1 cellular context compared by ENCODE assay signal in the genomic region with DNA sequence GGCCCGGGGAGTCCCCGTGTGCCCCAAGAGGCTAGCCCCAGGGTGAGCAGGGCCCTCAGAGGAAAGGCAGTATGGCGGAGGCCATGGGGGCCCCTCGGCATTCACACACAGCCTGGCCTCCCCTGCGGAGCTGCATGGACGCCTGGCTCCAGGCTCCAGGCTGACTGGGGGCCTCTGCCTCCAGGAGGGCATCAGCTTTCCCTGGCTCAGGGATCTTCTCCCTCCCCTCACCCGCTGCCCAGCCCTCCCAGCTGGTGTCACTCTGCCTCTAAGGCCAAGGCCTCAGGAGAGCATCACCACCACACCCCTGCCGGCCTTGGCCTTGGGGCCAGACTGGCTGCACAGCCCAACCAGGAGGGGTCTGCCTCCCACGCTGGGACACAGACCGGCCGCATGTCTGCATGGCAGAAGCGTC.
TF ChIP-seq lines count a peak whose summit lies in the region.

No MANE protein-coding gene starts in this region.

TF ChIP-seq in HepG2, 621 proteins besides CTCF, POLR2A, EP300 and RAD21 (continued from another document and continues in another):
- TF ChIP-seq ZNF407 (CRISPR knock-in tag; IDR thresholded peaks at IDR 0.05; ENCODE audit: not compliant biosample characterization) (no peak), KDM5B (CRISPR knock-in tag; IDR thresholded peaks at IDR 0.05; ENCODE audit: borderline replicate concordance) (0 out of 2 replicates have a peak, but pooled peaks have one; percentile 18), ZNF879 (CRISPR knock-in tag; IDR thresholded peaks at IDR 0.05) (no peak), RXRA (CRISPR knock-in tag; IDR thresholded peaks at IDR 0.05) (peak; percentile 41; the same call in 1 of the 2 replicates), ZNF781 (CRISPR knock-in tag; IDR thresholded peaks at IDR 0.05; ENCODE audit: borderline replicate concordance, not compliant biosample characterization) (no peak), HIVEP1 (CRISPR knock-in tag; IDR thresholded peaks at IDR 0.05) (0 out of 2 replicates have a peak, but pooled peaks have one; percentile 17), SRY (CRISPR knock-in tag; IDR thresholded peaks at IDR 0.05) (no peak), TFAP4 (IDR thresholded peaks at IDR 0.05; ENCODE audit: borderline replicate concordance, low read depth) (peak; percentile 65; the same call in 1 of the 2 replicates), ZSCAN12 (CRISPR knock-in tag; IDR thresholded peaks at IDR 0.05) (no peak), NR2F1 (CRISPR knock-in tag; IDR thresholded peaks at IDR 0.05) (peak in 1 of 2 experiments; percentile 69; a peak in 1 of 4 replicates), FOXJ3 (CRISPR knock-in tag; IDR thresholded peaks at IDR 0.05; ENCODE audit: borderline replicate concordance) (no peak), REL (CRISPR knock-in tag; conservative IDR thresholded peaks at IDR 0.05) (no peak), PHB2 (IDR thresholded peaks at IDR 0.05; ENCODE audit: partially characterized antibody) (no peak), MATR3 (CRISPR knock-in tag; IDR thresholded peaks at IDR 0.05) (no peak), ZHX2 (IDR thresholded peaks at IDR 0.05; ENCODE audit: low read depth) (no peak), ZHX2 (CRISPR knock-in tag; IDR thresholded peaks at IDR 0.05; ENCODE audit: borderline replicate concordance) (no peak), SMAD1 (CRISPR knock-in tag; IDR thresholded peaks at IDR 0.05; ENCODE audit: borderline replicate concordance, low read depth) (no peak), ZNF510 (CRISPR knock-in tag; IDR thresholded peaks at IDR 0.05; ENCODE audit: low read depth) (no peak), ZMYM4 (CRISPR knock-in tag; IDR thresholded peaks at IDR 0.05) (peak; percentile 43; the same call in 1 of the 2 replicates), ZNF101 (CRISPR knock-in tag; IDR thresholded peaks at IDR 0.05; ENCODE audit: borderline replicate concordance, low read depth) (no peak), RXRB (CRISPR knock-in tag; IDR thresholded peaks at IDR 0.05; ENCODE audit: borderline replicate concordance) (0 out of 2 replicates have a peak, but pooled peaks have one; percentile 17), ZNF597 (CRISPR knock-in tag; IDR thresholded peaks at IDR 0.05) (no peak), ZBTB39 (CRISPR knock-in tag; IDR thresholded peaks at IDR 0.05) (0 out of 2 replicates have a peak, but pooled peaks have one; percentile 55)
- TF ChIP-seq, protein P1, sequence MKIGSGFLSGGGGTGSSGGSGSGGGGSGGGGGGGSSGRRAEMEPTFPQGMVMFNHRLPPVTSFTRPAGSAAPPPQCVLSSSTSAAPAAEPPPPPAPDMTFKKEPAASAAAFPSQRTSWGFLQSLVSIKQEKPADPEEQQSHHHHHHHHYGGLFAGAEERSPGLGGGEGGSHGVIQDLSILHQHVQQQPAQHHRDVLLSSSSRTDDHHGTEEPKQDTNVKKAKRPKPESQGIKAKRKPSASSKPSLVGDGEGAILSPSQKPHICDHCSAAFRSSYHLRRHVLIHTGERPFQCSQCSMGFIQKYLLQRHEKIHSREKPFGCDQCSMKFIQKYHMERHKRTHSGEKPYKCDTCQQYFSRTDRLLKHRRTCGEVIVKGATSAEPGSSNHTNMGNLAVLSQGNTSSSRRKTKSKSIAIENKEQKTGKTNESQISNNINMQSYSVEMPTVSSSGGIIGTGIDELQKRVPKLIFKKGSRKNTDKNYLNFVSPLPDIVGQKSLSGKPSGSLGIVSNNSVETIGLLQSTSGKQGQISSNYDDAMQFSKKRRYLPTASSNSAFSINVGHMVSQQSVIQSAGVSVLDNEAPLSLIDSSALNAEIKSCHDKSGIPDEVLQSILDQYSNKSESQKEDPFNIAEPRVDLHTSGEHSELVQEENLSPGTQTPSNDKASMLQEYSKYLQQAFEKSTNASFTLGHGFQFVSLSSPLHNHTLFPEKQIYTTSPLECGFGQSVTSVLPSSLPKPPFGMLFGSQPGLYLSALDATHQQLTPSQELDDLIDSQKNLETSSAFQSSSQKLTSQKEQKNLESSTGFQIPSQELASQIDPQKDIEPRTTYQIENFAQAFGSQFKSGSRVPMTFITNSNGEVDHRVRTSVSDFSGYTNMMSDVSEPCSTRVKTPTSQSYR (CRISPR knock-in tag; IDR thresholded peaks at IDR 0.05; ENCODE audit: borderline replicate concordance), result peak; percentile 17; the same call in 1 of the 2 replicates
- TF ChIP-seq, protein P2, sequence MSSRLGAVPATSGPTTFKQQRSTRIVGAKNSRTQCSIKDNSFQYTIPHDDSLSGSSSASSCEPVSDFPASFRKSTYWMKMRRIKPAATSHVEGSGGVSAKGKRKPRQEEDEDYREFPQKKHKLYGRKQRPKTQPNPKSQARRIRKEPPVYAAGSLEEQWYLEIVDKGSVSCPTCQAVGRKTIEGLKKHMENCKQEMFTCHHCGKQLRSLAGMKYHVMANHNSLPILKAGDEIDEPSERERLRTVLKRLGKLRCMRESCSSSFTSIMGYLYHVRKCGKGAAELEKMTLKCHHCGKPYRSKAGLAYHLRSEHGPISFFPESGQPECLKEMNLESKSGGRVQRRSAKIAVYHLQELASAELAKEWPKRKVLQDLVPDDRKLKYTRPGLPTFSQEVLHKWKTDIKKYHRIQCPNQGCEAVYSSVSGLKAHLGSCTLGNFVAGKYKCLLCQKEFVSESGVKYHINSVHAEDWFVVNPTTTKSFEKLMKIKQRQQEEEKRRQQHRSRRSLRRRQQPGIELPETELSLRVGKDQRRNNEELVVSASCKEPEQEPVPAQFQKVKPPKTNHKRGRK (CRISPR knock-in tag; IDR thresholded peaks at IDR 0.05), result no peak
